In the genomic region with DNA sequence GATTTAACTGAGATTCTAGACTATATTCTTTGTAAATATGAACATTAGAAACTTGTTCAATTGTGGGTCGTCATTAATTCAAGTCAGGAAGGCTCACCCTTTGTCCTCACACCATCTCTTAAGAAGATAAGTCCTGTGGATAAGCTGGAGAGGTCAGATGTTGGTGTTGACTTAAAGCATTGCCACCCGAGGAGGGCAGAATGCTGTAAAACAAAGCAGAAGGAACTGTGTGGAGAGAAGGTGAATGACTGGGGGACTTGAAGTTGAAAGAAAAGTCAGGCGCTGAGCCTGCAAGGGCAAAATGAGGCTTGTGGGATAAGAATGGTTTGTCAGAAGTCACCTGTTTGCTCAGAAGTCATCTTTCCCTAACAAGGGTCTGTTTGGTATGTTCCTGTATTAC, we compare ENCODE assay signal across 25 cellular contexts. TPM values are rescaled to one million over a fixed set of nuclear protein-coding genes. Genes with fewer than 3 reads are reported as not detected.
DNase-seq lines count a peak whose midpoint lies in the region; ATAC-seq and TF ChIP-seq lines count a peak whose summit lies in the region.
"Had no signal": no experiment of that assay in that cellular context is flagged by ENCODE, and none has a peak within 500 bp of the region (broad histone marks: within the 10 kb centered on the region; RNA-seq: fewer than 3 reads in every experiment).

No MANE protein-coding gene starts in this region.

- peak; percentile 96 for ATAC-seq in WTC11
- ATAC-seq in memory B cell (ENCODE audit: low read depth), result no peak
- no peak for ATAC-seq in activated CD8-positive, alpha-beta memory T cell treated with anti-CD3 and anti-CD28 coated beads, Interleukin-2, amount 10 ng/mL, durations not matched to agents 7 days and 5 days
- ATAC-seq: A549, upper lobe of right lung had no signal

- no peak overlapping the region for H3K4me3 Mint-ChIP-seq in activated naive CD4-positive, alpha-beta T cell treated with anti-CD3 and anti-CD28 coated beads, Interleukin-2, amount 50 U/mL, for 24 hours
- H3K4me3 Mint-ChIP-seq in WTC11 (0 out of 2 replicates have a peak overlapping the region, but pooled peaks have one; percentile 0), memory B cell (no peak overlapping the region)
- H3K4me3 Mint-ChIP-seq in activated CD8-positive, alpha-beta memory T cell treated with anti-CD3 and anti-CD28 coated beads, Interleukin-2, amount 10 ng/mL, durations not matched to agents 7 days and 5 days, result no peak overlapping the region
- H3K4me3 Mint-ChIP-seq: IgD-negative memory B cell, naive B cell had no signal

- POLR2A ChIA-PET in WTC11 (lab: Charles Lee), result no interaction called here

- CTCF ChIA-PET in WTC11 (lab: Charles Lee), result interaction anchor here (1.0 to 2.1 kb wide), 2 partner anchors 28 to 261 kb away, joined by 3 to 6 read pairs; no protein-coding TSS in a partner anchor
- CTCF ChIA-PET in activated CD8-positive, alpha-beta memory T cell treated with anti-CD3 and anti-CD28 coated beads, Interleukin-2, amount 10 ng/mL, durations not matched to agents 7 days and 5 days (lab: Charles Lee), result no interaction called here

- peak overlapping the region; percentile 6 for H3K27ac Mint-ChIP-seq in activated naive CD4-positive, alpha-beta T cell treated with anti-CD3 and anti-CD28 coated beads, Interleukin-2, amount 50 U/mL, for 24 hours
- H3K27ac Mint-ChIP-seq in WTC11 (peak overlapping the region; percentile 89), memory B cell (peak overlapping the region; percentile 32)
- no peak overlapping the region for H3K27ac Mint-ChIP-seq in activated CD8-positive, alpha-beta memory T cell treated with anti-CD3 and anti-CD28 coated beads, Interleukin-2, amount 10 ng/mL, durations not matched to agents 7 days and 5 days

- H3K9me3 Mint-ChIP-seq in activated naive CD4-positive, alpha-beta T cell treated with anti-CD3 and anti-CD28 coated beads, Interleukin-2, amount 50 U/mL, for 24 hours, result no peaks in the 10 kb centered on the region
- H3K9me3 Mint-ChIP-seq in WTC11 (no peaks in the 10 kb centered on the region), memory B cell (no peaks in the 10 kb centered on the region)
- H3K9me3 Mint-ChIP-seq in activated CD8-positive, alpha-beta memory T cell treated with anti-CD3 and anti-CD28 coated beads, Interleukin-2, amount 10 ng/mL, durations not matched to agents 7 days and 5 days (ENCODE audit: low read depth), result no peaks in the 10 kb centered on the region
- H3K9me3 Mint-ChIP-seq: IgD-negative memory B cell, naive B cell had no signal

- peaks cover 9% of the 10 kb centered on the region for H3K36me3 Mint-ChIP-seq in activated naive CD4-positive, alpha-beta T cell treated with anti-CD3 and anti-CD28 coated beads, Interleukin-2, amount 50 U/mL, for 24 hours
- no peaks in the 10 kb centered on the region for H3K36me3 Mint-ChIP-seq in WTC11
- H3K36me3 Mint-ChIP-seq in memory B cell, result peaks cover 4% of the 10 kb centered on the region
- no peaks in the 10 kb centered on the region for H3K36me3 Mint-ChIP-seq in activated CD8-positive, alpha-beta memory T cell treated with anti-CD3 and anti-CD28 coated beads, Interleukin-2, amount 10 ng/mL, durations not matched to agents 7 days and 5 days
- H3K36me3 Mint-ChIP-seq: naive B cell had no signal

- no peak for TF ChIP-seq CTCF in WTC11 (IDR thresholded peaks at IDR 0.05)

- no peak for DNase-seq in activated naive CD4-positive, alpha-beta T cell treated with Interleukin-2 at 50 U/mL for 16 hours
- no peak for DNase-seq in WTC11 (ENCODE audit: low spot score)
- DNase-seq in memory B cell (ENCODE audit: low spot score in 2 of 2), result no peak
- no peak for DNase-seq in activated CD4-positive, alpha-beta T cell treated with anti-CD3 and anti-CD28 coated beads, Interleukin-2, amount 50 U/mL, for 1 hour
- DNase-seq in activated CD8-positive, alpha-beta memory T cell treated with anti-CD3 and anti-CD28 coated beads, Interleukin-2, amount 10 ng/mL, durations not matched to agents 7 days and 5 days, result no peak
- DNase-seq in activated naive CD4-positive, alpha-beta T cell (lab: John Stamatoyannopoulos, UW), result no peak
- no peak for DNase-seq in activated T-cell treated with anti-CD3 and anti-CD28 coated beads for 4 hours
- DNase-seq: activated CD4-positive, alpha-beta T cell treated with anti-CD3 and anti-CD28 coated beads for 4 hours; activated CD8-positive, alpha-beta memory T cell treated with anti-CD3 and anti-CD28 coated beads, Interleukin-2, amount 50 U/mL, for 4 hours; activated gamma-delta T cell treated with Interleukin-2 at 50 U/mL for 16 hours; anterior cingulate cortex; GF-D8; head of caudate nucleus; MM.1S; naive B cell; NCI-H2029 treated with DMSO at 0.1 percent for 48 hours; NCI-H526; posterior cingulate gyrus; Right ventricle myocardium superior; stimulated activated CD4-positive, alpha-beta T cell treated with anti-CD3 and anti-CD28 coated beads, Interleukin-4, amount 100 ng/mL, for 1 hour; SW 1271; upper lobe of right lung had no signal

- peaks cover 37% of the 10 kb centered on the region for H3K4me1 Mint-ChIP-seq in activated naive CD4-positive, alpha-beta T cell treated with anti-CD3 and anti-CD28 coated beads, Interleukin-2, amount 50 U/mL, for 24 hours
- H3K4me1 Mint-ChIP-seq in WTC11 (peaks cover 39% of the 10 kb centered on the region), memory B cell (peaks cover 18% of the 10 kb centered on the region)
- H3K4me1 Mint-ChIP-seq in activated CD8-positive, alpha-beta memory T cell treated with anti-CD3 and anti-CD28 coated beads, Interleukin-2, amount 10 ng/mL, durations not matched to agents 7 days and 5 days, result peaks cover 4% of the 10 kb centered on the region

- no peaks in the 10 kb centered on the region for H3K27me3 Mint-ChIP-seq in activated naive CD4-positive, alpha-beta T cell treated with anti-CD3 and anti-CD28 coated beads, Interleukin-2, amount 50 U/mL, for 24 hours
- no peaks in the 10 kb centered on the region for H3K27me3 Mint-ChIP-seq in WTC11 (ENCODE audit: low read depth)
- no peaks in the 10 kb centered on the region for H3K27me3 Mint-ChIP-seq in memory B cell
- H3K27me3 Mint-ChIP-seq in activated CD8-positive, alpha-beta memory T cell treated with anti-CD3 and anti-CD28 coated beads, Interleukin-2, amount 10 ng/mL, durations not matched to agents 7 days and 5 days, result no peaks in the 10 kb centered on the region
- H3K27me3 Mint-ChIP-seq: IgD-negative memory B cell, naive B cell had no signal

TF ChIP-seq in WTC11, 78 proteins besides CTCF, POLR2A, EP300 and RAD21:
- TF ChIP-seq ZNF232 (CRISPR knock-in tag; IDR thresholded peaks at IDR 0.05), result no peak

RNA-seq across cellular contexts. Expression of gene RPA3, which starts 9.1 kb away (rescaled TPM):
- 97.8 to 119 TPM (median 110 TPM) in 3 replicates for total RNA-seq in WTC11 (2021)
- 100 to 1,000 TPM; 111 to 126 TPM for total RNA-seq in activated CD8-positive, alpha-beta memory T cell treated with anti-CD3 and anti-CD28 coated beads, Interleukin-2, amount 10 ng/mL, durations not matched to agents 7 days and 5 days
